Comparison of ENCODE assay signal across 8 cellular contexts in genomic region chr1:145093517-145094149, GRCh38. TPM values are rescaled to one million over a fixed set of nuclear protein-coding genes. Genes with fewer than 3 reads are reported as not detected.
A peak's percentile ranks its signal among the peaks of the same experiment; 100 is the strongest.
DNase-seq lines count a peak whose midpoint lies in the region; ATAC-seq and TF ChIP-seq lines count a peak whose summit lies in the region.
"Not testable (repeated sequence)": the region's sequence is repeated elsewhere in the genome, so short reads cannot be mapped to it uniquely, and the experiment has no call there.

No MANE protein-coding gene starts in this region.

- not testable (repeated sequence) for H3K27me3 ChIP-seq in BE2C; SU-DHL-6 (ENCODE audit: low read length); iPS-20b (ENCODE audit: insufficient read depth, low read length)

- not testable (repeated sequence) for H3F3A ChIP-seq in SU-DHL-6 (ENCODE audit: insufficient read depth)

- not testable (repeated sequence) for H3K27ac ChIP-seq in SU-DHL-6 (ENCODE audit: low read depth, low read length); iPS-20b (ENCODE audit: low read length)

- H3K27me3 Mint-ChIP-seq in effector memory CD8-positive, alpha-beta T cell; nephron progenitor cell (ENCODE audit: low read depth, poor library complexity): not testable (repeated sequence)

- H4K20me1 ChIP-seq in SU-DHL-6 (ENCODE audit: low read depth, low read length), result not testable (repeated sequence)

- H3K4me2 ChIP-seq in SU-DHL-6 (ENCODE audit: low read depth, low read length, poor library complexity, severe bottlenecking), result peak overlapping the region; percentile 22

- H3K27ac Mint-ChIP-seq in effector memory CD8-positive, alpha-beta T cell, result peak overlapping the region in 1 of 2 donors; percentile 65
- peak overlapping the region; percentile 51 for H3K27ac Mint-ChIP-seq in nephron progenitor cell

- H3K4me3 ChIP-seq in BE2C (ENCODE audit: low read depth, low read length) (peak overlapping the region; percentile 47), SU-DHL-6 (ENCODE audit: insufficient read depth, low read length, poor library complexity, severe bottlenecking) (peak overlapping the region; percentile 29), iPS-20b (ENCODE audit: low read length) (peak overlapping the region; percentile 43; the same call in 1 of the 2 replicates)

- H3K36me3 ChIP-seq in BE2C; SU-DHL-6 (ENCODE audit: low read length); iPS-20b (ENCODE audit: insufficient read depth, low read depth, low read length): not testable (repeated sequence)

- H3K9me3 Mint-ChIP-seq in effector memory CD8-positive, alpha-beta T cell; nephron progenitor cell: not testable (repeated sequence)

- not testable (repeated sequence) for H3K4me1 ChIP-seq in BE2C; iPS-20b (ENCODE audit: insufficient read depth, low read length)

- peak overlapping the region; percentile 82 to 85 for H3K4me3 Mint-ChIP-seq in effector memory CD8-positive, alpha-beta T cell
- peak overlapping the region; percentile 93 for H3K4me3 Mint-ChIP-seq in nephron progenitor cell

- H3K4me1 Mint-ChIP-seq in effector memory CD8-positive, alpha-beta T cell (ENCODE audit: low read depth in 2 of 2); nephron progenitor cell: not testable (repeated sequence)

- H3K9me3 ChIP-seq in BE2C; SU-DHL-6 (ENCODE audit: insufficient read depth, low read length); iPS-20b (ENCODE audit: insufficient read depth, low read depth, low read length): not testable (repeated sequence)

- H3K36me3 Mint-ChIP-seq in effector memory CD8-positive, alpha-beta T cell (ENCODE audit: insufficient read depth); nephron progenitor cell (ENCODE audit: low read depth): not testable (repeated sequence)

- H3K9me2 ChIP-seq in SU-DHL-6 (replicated peaks; ENCODE audit: insufficient read depth, low read length), result not testable (repeated sequence)

- H3K79me2 ChIP-seq in SU-DHL-6 (ENCODE audit: insufficient read depth, low read length), result not testable (repeated sequence)

- not testable (repeated sequence) for H2AFZ ChIP-seq in SU-DHL-6 (ENCODE audit: low read depth, low read length, severe bottlenecking)

- DNase-seq in BE2C (peak; percentile 68), HK-2 (ENCODE audit: unreplicated experiment) (peak; percentile 18), nephron progenitor cell (peak; percentile 69)
- DNase-seq in activated effector memory CD4-positive, alpha-beta T cell treated with anti-CD3 and anti-CD28 coated beads, Interleukin-2, amount 50 U/mL, for 16 hours, result peak; percentile 65
- not testable (repeated sequence) for DNase-seq in effector memory CD8-positive, alpha-beta T cell
- DNase-seq in stimulated activated CD8-positive, alpha-beta memory T cell treated with anti-CD3 and anti-CD28 coated beads, Interleukin-4, amount 100 ng/mL, for 48 hours, result peak; percentile 31

- ATAC-seq in effector memory CD8-positive, alpha-beta T cell (replicated peaks), result not testable (repeated sequence)

- not testable (repeated sequence) for TF ChIP-seq CTCF in BE2C (IDR thresholded peaks at IDR 0.05; ENCODE audit: low read depth, low read length); SU-DHL-6 (IDR thresholded peaks at IDR 0.05; ENCODE audit: insufficient read depth, low read length, poor library complexity, severe bottlenecking); nephron progenitor cell (IDR thresholded peaks at IDR 0.05)

- H3K9ac ChIP-seq in SU-DHL-6 (ENCODE audit: low read length), result peak overlapping the region; percentile 18; the same call in 1 of the 2 replicates
- not testable (repeated sequence) for H3K9ac ChIP-seq in iPS-20b (ENCODE audit: low read depth, low read length)

RNA-seq across cellular contexts. Expression of gene SRGAP2B, which starts 1.5 kb away (rescaled TPM):
- 24.4 TPM for polyA plus RNA-seq in BE2C (2012; ENCODE audit: insufficient read depth, insufficient read length, low read depth)

RNA-seq across cellular contexts. Expression of gene FAM72D, which starts 2.1 kb away (rescaled TPM):
- 2.1 TPM for polyA plus RNA-seq in BE2C (2012; ENCODE audit: insufficient read depth, insufficient read length, low read depth)
